In the genomic region with DNA sequence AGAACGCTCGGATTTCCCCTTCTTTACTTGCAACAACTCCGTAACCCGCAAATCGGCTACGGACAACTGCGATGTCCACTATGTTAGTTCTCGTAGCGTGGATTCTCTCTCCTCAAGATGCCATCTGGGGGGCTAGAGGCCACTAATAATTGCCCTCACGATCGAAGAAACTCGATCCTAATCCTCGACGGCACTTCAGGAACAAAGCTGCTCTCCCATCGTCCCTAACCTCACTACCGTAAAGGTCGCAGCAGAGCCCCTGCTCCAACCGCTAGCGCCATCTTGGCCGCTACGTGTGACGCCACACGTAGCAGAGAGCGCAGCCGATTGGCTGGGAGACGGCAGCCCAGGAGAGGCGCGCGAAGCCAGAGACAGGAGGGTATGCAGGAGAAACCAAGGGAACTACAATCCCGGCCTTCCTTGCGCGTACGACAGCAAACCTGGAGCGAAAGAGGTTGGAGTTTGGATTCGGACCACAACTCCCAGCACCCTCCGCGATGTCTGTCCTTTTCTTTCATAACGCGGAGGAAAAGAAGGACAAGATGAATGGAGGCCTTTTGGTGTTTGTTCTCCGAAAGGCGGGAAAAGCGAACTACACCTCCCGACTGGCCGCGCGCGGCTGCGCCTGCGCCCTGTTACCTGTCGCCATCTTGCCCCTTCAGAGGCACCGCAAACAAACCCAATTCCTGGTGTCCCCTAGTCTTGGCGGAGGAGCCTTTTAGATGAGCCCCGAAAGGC, we compare ENCODE assay signal across 8 cellular contexts. TPM values are rescaled to one million over a fixed set of nuclear protein-coding genes. Genes with fewer than 3 reads are reported as not detected.
DNase-seq lines count a peak whose midpoint lies in the region; ATAC-seq and TF ChIP-seq lines count a peak whose summit lies in the region.

A gene with protein sequence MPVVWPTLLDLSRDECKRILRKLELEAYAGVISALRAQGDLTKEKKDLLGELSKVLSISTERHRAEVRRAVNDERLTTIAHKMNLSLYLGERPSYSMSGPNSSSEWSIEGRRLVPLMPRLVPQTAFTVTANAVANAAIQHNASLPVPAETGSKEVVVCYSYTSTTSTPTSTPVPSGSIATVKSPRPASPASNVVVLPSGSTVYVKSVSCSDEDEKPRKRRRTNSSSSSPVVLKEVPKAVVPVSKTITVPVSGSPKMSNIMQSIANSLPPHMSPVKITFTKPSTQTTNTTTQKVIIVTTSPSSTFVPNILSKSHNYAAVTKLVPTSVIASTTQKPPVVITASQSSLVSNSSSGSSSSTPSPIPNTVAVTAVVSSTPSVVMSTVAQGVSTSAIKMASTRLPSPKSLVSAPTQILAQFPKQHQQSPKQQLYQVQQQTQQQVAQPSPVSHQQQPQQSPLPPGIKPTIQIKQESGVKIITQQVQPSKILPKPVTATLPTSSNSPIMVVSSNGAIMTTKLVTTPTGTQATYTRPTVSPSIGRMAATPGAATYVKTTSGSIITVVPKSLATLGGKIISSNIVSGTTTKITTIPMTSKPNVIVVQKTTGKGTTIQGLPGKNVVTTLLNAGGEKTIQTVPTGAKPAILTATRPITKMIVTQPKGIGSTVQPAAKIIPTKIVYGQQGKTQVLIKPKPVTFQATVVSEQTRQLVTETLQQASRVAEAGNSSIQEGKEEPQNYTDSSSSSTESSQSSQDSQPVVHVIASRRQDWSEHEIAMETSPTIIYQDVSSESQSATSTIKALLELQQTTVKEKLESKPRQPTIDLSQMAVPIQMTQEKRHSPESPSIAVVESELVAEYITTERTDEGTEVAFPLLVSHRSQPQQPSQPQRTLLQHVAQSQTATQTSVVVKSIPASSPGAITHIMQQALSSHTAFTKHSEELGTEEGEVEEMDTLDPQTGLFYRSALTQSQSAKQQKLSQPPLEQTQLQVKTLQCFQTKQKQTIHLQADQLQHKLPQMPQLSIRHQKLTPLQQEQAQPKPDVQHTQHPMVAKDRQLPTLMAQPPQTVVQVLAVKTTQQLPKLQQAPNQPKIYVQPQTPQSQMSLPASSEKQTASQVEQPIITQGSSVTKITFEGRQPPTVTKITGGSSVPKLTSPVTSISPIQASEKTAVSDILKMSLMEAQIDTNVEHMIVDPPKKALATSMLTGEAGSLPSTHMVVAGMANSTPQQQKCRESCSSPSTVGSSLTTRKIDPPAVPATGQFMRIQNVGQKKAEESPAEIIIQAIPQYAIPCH (N-terminal part only) (plus strand): TSS at position 635 of the 738 bp plus-strand sequence. CDS start 1,921 bp downstream, outside the sequence.

- H3K4me1 Mint-ChIP-seq in dendritic cell treated with granulocyte-macrophage colony-stimulating factor and Interleukin-4, amounts not matched to agents 40 ng/mL and 50 ng/mL, for 4 days (ENCODE audit: low read depth) = peaks cover 24% of the 10 kb centered on the region

- H3K27ac Mint-ChIP-seq in dendritic cell treated with granulocyte-macrophage colony-stimulating factor and Interleukin-4, amounts not matched to agents 40 ng/mL and 50 ng/mL, for 4 days = peak within 1 kb of the TSS; percentile 98

- intact Hi-C loops in dendritic cell treated with granulocyte-macrophage colony-stimulating factor and Interleukin-4, amounts not matched to agents 40 ng/mL and 50 ng/mL, for 4 days (cut with micrococcal nuclease) = loop anchor here (2.0 to 10.0 kb wide), 2 partner anchors 64 to 210 kb away; a partner anchor contains a TSS

- DNase-seq in NCI-H774 (lab: John Stamatoyannopoulos, UW) = peak; percentile 99
- DNase-seq in activated CD4-positive, alpha-beta T cell treated with anti-CD3 and anti-CD28 coated beads, Interleukin-2, amount 50 U/mL, for 4 hours = peak; percentile 82 to 85
- peak; percentile 98 for DNase-seq in left lobe of liver (ENCODE audit: low spot score)
- peak; percentile 86 for DNase-seq in stimulated activated CD4-positive, alpha-beta T cell treated with anti-CD3 and anti-CD28 coated beads, Interleukin-2, amount 100 ng/mL, for 4 hours (ENCODE audit: low read depth)

- H3K4me3 Mint-ChIP-seq in dendritic cell treated with granulocyte-macrophage colony-stimulating factor and Interleukin-4, amounts not matched to agents 40 ng/mL and 50 ng/mL, for 4 days = peak within 1 kb of the TSS; percentile 97

- H3K27me3 Mint-ChIP-seq in dendritic cell treated with granulocyte-macrophage colony-stimulating factor and Interleukin-4, amounts not matched to agents 40 ng/mL and 50 ng/mL, for 4 days = no peaks in the 10 kb centered on the region

- H3K9me3 Mint-ChIP-seq in dendritic cell treated with granulocyte-macrophage colony-stimulating factor and Interleukin-4, amounts not matched to agents 40 ng/mL and 50 ng/mL, for 4 days = no peaks in the 10 kb centered on the region

- no peak for TF ChIP-seq CTCF in C4-2B (conservative IDR thresholded peaks at IDR 0.05)

- ATAC-seq in GM19395 (IDR thresholded peaks at IDR 0.05; ENCODE audit: unreplicated experiment) (peak; percentile 96), HG03565 (IDR thresholded peaks at IDR 0.05; ENCODE audit: unreplicated experiment) (peak; percentile 93), left lobe of liver (peak; percentile 93)

- H3K27ac ChIP-seq in C4-2B = peak within 1 kb of the TSS; percentile 93

- H3K36me3 Mint-ChIP-seq in dendritic cell treated with granulocyte-macrophage colony-stimulating factor and Interleukin-4, amounts not matched to agents 40 ng/mL and 50 ng/mL, for 4 days (ENCODE audit: low read depth) = peaks cover 37% of the 10 kb centered on the region

RNA-seq across cellular contexts. Expression of the gene that starts here (rescaled TPM):
- total RNA-seq in left lobe of liver = 5.6 TPM

Comparison
In these comparisons a context has a peak if more than half of its experiments do, and no peak if none do; other contexts are left out.
1. Peak in every context shown above with its lines: DNase-seq, ATAC-seq and H3K27ac ChIP-seq.